1 cellular context compared by ENCODE assay signal in genomic region chr5:168362097-168362885, GRCh38.
TF ChIP-seq lines count a peak whose summit lies in the region.

No MANE protein-coding gene starts in this region.

TF ChIP-seq in HepG2, 621 proteins besides CTCF, POLR2A, EP300 and RAD21 (continued from another document and continues in another):
- TF ChIP-seq, protein P1, sequence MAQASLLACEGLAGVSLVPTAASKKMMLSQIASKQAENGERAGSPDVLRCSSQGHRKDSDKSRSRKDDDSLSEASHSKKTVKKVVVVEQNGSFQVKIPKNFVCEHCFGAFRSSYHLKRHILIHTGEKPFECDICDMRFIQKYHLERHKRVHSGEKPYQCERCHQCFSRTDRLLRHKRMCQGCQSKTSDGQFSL (CRISPR knock-in tag; IDR thresholded peaks at IDR 0.05) = no peak
- no peak for TF ChIP-seq CBX2 (IDR thresholded peaks at IDR 0.05; ENCODE audit: low read depth, low read length)
- TF ChIP-seq CBX2 (CRISPR knock-in tag; IDR thresholded peaks at IDR 0.05; ENCODE audit: low read depth) = no peak
- no peak for TF ChIP-seq ZNF326 (CRISPR knock-in tag; IDR thresholded peaks at IDR 0.05; ENCODE audit: borderline replicate concordance)
- no peak for TF ChIP-seq ZNF746 (CRISPR knock-in tag; IDR thresholded peaks at IDR 0.05)
- peak; percentile 25; the same call in 1 of the 2 replicates for TF ChIP-seq NR2C2 (CRISPR knock-in tag; IDR thresholded peaks at IDR 0.05; ENCODE audit: borderline replicate concordance)
- TF ChIP-seq ZNF513 (CRISPR knock-in tag; conservative IDR thresholded peaks at IDR 0.05) = no peak
- TF ChIP-seq YEATS4 (CRISPR knock-in tag; IDR thresholded peaks at IDR 0.05; ENCODE audit: borderline replicate concordance) = no peak
- TF ChIP-seq ZBTB7A (CRISPR knock-in tag; IDR thresholded peaks at IDR 0.05) = no peak
- peak; percentile 21; the same call in 1 of the 2 replicates for TF ChIP-seq PRMT3 (CRISPR knock-in tag; IDR thresholded peaks at IDR 0.05; ENCODE audit: borderline replicate concordance, low read depth)
- TF ChIP-seq CC2D1A (CRISPR knock-in tag; IDR thresholded peaks at IDR 0.05) = peak; percentile 65; the same call in 1 of the 2 replicates
- TF ChIP-seq SIX4 (CRISPR knock-in tag; IDR thresholded peaks at IDR 0.05) = peak; percentile 38; the same call in 1 of the 2 replicates
- no peak for TF ChIP-seq ZNF136 (CRISPR knock-in tag; IDR thresholded peaks at IDR 0.05; ENCODE audit: low read depth)
- no peak for TF ChIP-seq TFDP2 (CRISPR knock-in tag; IDR thresholded peaks at IDR 0.05)
- no peak for TF ChIP-seq ZNF230 (CRISPR knock-in tag; IDR thresholded peaks at IDR 0.05)
- TF ChIP-seq, protein P2, sequence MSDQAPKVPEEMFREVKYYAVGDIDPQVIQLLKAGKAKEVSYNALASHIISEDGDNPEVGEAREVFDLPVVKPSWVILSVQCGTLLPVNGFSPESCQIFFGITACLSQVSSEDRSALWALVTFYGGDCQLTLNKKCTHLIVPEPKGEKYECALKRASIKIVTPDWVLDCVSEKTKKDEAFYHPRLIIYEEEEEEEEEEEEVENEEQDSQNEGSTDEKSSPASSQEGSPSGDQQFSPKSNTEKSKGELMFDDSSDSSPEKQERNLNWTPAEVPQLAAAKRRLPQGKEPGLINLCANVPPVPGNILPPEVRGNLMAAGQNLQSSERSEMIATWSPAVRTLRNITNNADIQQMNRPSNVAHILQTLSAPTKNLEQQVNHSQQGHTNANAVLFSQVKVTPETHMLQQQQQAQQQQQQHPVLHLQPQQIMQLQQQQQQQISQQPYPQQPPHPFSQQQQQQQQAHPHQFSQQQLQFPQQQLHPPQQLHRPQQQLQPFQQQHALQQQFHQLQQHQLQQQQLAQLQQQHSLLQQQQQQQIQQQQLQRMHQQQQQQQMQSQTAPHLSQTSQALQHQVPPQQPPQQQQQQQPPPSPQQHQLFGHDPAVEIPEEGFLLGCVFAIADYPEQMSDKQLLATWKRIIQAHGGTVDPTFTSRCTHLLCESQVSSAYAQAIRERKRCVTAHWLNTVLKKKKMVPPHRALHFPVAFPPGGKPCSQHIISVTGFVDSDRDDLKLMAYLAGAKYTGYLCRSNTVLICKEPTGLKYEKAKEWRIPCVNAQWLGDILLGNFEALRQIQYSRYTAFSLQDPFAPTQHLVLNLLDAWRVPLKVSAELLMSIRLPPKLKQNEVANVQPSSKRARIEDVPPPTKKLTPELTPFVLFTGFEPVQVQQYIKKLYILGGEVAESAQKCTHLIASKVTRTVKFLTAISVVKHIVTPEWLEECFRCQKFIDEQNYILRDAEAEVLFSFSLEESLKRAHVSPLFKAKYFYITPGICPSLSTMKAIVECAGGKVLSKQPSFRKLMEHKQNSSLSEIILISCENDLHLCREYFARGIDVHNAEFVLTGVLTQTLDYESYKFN (CRISPR knock-in tag; conservative IDR thresholded peaks at IDR 0.05) = peak; percentile 93
- no peak for TF ChIP-seq BRD4 (CRISPR knock-in tag; IDR thresholded peaks at IDR 0.05)
- no peak for TF ChIP-seq ARNT (IDR thresholded peaks at IDR 0.05)
- no peak for TF ChIP-seq NFKBIZ (CRISPR knock-in tag; IDR thresholded peaks at IDR 0.05)
- TF ChIP-seq THAP11 (CRISPR knock-in tag; IDR thresholded peaks at IDR 0.05) = peak; percentile 42; the same call in 1 of the 2 replicates
- no peak for TF ChIP-seq RFX5 (IDR thresholded peaks at IDR 0.05; ENCODE audit: low read depth, low read length)
- no peak for TF ChIP-seq ISX (CRISPR knock-in tag; conservative IDR thresholded peaks at IDR 0.05)
- TF ChIP-seq LCORL (IDR thresholded peaks at IDR 0.05) = no peak
- TF ChIP-seq LCORL (CRISPR knock-in tag; IDR thresholded peaks at IDR 0.05) = peak; percentile 92
- TF ChIP-seq ZBTB1 (CRISPR knock-in tag; IDR thresholded peaks at IDR 0.05; ENCODE audit: borderline replicate concordance) = no peak
- peak; percentile 22; the same call in 1 of the 2 replicates for TF ChIP-seq GFI1 (CRISPR knock-in tag; IDR thresholded peaks at IDR 0.05; ENCODE audit: borderline replicate concordance)
- TF ChIP-seq POGZ (CRISPR knock-in tag; IDR thresholded peaks at IDR 0.05) = peak; percentile 70
- TF ChIP-seq PHF5A (CRISPR knock-in tag; IDR thresholded peaks at IDR 0.05; ENCODE audit: low read depth, unreplicated experiment) = peak; percentile 81
- no peak; the same call in 1 of the 2 replicates for TF ChIP-seq MIER2 (CRISPR knock-in tag; IDR thresholded peaks at IDR 0.05)
- no peak; the same call in 1 of the 2 replicates for TF ChIP-seq MEIS1 (CRISPR knock-in tag; IDR thresholded peaks at IDR 0.05; ENCODE audit: borderline replicate concordance)
- no peak for TF ChIP-seq CBFB (CRISPR knock-in tag; IDR thresholded peaks at IDR 0.05)
- peak; percentile 60 for TF ChIP-seq CREM (IDR thresholded peaks at IDR 0.05)
- TF ChIP-seq CREM (CRISPR knock-in tag; IDR thresholded peaks at IDR 0.05) = no peak
- TF ChIP-seq ZNF781 (CRISPR knock-in tag; IDR thresholded peaks at IDR 0.05; ENCODE audit: borderline replicate concordance, not compliant biosample characterization) = no peak
- TF ChIP-seq NONO (IDR thresholded peaks at IDR 0.05) = no peak
- TF ChIP-seq NONO (CRISPR knock-in tag; conservative IDR thresholded peaks at IDR 0.05) = 0 out of 2 replicates have a peak, but pooled peaks have one; percentile 37
- TF ChIP-seq, protein P3, sequence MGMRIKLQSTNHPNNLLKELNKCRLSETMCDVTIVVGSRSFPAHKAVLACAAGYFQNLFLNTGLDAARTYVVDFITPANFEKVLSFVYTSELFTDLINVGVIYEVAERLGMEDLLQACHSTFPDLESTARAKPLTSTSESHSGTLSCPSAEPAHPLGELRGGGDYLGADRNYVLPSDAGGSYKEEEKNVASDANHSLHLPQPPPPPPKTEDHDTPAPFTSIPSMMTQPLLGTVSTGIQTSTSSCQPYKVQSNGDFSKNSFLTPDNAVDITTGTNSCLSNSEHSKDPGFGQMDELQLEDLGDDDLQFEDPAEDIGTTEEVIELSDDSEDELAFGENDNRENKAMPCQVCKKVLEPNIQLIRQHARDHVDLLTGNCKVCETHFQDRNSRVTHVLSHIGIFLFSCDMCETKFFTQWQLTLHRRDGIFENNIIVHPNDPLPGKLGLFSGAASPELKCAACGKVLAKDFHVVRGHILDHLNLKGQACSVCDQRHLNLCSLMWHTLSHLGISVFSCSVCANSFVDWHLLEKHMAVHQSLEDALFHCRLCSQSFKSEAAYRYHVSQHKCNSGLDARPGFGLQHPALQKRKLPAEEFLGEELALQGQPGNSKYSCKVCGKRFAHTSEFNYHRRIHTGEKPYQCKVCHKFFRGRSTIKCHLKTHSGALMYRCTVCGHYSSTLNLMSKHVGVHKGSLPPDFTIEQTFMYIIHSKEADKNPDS (CRISPR knock-in tag; IDR thresholded peaks at IDR 0.05) = no peak
- TF ChIP-seq SMAD1 (CRISPR knock-in tag; IDR thresholded peaks at IDR 0.05; ENCODE audit: borderline replicate concordance, low read depth) = no peak
- peak; percentile 71 for TF ChIP-seq HDAC1 (CRISPR knock-in tag; IDR thresholded peaks at IDR 0.05)
- TF ChIP-seq ZNF24 (IDR thresholded peaks at IDR 0.05) = no peak
- peak; percentile 67 for TF ChIP-seq ASH2L (IDR thresholded peaks at IDR 0.05; ENCODE audit: insufficient read length, low read depth, low read length)
- no peak for TF ChIP-seq ZFYVE20 (CRISPR knock-in tag; IDR thresholded peaks at IDR 0.05; ENCODE audit: borderline replicate concordance, low read depth)
- no peak for TF ChIP-seq ZNF530 (CRISPR knock-in tag; IDR thresholded peaks at IDR 0.05; ENCODE audit: low read depth)
- peak; percentile 55; the same call in 1 of the 2 replicates for TF ChIP-seq ZNF335 (CRISPR knock-in tag; IDR thresholded peaks at IDR 0.05)
- TF ChIP-seq, protein P4, sequence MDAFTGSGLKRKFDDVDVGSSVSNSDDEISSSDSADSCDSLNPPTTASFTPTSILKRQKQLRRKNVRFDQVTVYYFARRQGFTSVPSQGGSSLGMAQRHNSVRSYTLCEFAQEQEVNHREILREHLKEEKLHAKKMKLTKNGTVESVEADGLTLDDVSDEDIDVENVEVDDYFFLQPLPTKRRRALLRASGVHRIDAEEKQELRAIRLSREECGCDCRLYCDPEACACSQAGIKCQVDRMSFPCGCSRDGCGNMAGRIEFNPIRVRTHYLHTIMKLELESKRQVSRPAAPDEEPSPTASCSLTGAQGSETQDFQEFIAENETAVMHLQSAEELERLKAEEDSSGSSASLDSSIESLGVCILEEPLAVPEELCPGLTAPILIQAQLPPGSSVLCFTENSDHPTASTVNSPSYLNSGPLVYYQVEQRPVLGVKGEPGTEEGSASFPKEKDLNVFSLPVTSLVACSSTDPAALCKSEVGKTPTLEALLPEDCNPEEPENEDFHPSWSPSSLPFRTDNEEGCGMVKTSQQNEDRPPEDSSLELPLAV (CRISPR knock-in tag; conservative IDR thresholded peaks at IDR 0.05; ENCODE audit: low read depth) = no peak
- TF ChIP-seq PHB2 (IDR thresholded peaks at IDR 0.05; ENCODE audit: partially characterized antibody) = no peak
- TF ChIP-seq MLLT10 (CRISPR knock-in tag; IDR thresholded peaks at IDR 0.05) = no peak
- TF ChIP-seq GPN1 (CRISPR knock-in tag; IDR thresholded peaks at IDR 0.05; ENCODE audit: borderline replicate concordance) = no peak
- TF ChIP-seq FOXM1 (CRISPR knock-in tag; IDR thresholded peaks at IDR 0.05) = no peak
- no peak for TF ChIP-seq DNMT1 (CRISPR knock-in tag; IDR thresholded peaks at IDR 0.05)
- TF ChIP-seq, protein P5, sequence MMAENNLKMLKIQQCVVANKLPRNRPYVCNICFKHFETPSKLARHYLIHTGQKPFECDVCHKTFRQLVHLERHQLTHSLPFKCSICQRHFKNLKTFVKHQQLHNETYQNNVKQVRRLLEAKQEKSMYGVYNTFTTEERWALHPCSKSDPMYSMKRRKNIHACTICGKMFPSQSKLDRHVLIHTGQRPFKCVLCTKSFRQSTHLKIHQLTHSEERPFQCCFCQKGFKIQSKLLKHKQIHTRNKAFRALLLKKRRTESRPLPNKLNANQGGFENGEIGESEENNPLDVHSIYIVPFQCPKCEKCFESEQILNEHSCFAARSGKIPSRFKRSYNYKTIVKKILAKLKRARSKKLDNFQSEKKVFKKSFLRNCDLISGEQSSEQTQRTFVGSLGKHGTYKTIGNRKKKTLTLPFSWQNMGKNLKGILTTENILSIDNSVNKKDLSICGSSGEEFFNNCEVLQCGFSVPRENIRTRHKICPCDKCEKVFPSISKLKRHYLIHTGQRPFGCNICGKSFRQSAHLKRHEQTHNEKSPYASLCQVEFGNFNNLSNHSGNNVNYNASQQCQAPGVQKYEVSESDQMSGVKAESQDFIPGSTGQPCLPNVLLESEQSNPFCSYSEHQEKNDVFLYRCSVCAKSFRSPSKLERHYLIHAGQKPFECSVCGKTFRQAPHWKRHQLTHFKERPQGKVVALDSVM (CRISPR knock-in tag; IDR thresholded peaks at IDR 0.05) = no peak
- TF ChIP-seq MED13 (CRISPR knock-in tag; IDR thresholded peaks at IDR 0.05) = no peak
- no peak for TF ChIP-seq ZNF564 (CRISPR knock-in tag; IDR thresholded peaks at IDR 0.05)
- no peak for TF ChIP-seq SALL2 (CRISPR knock-in tag; IDR thresholded peaks at IDR 0.05)
- TF ChIP-seq SAP130 (CRISPR knock-in tag; IDR thresholded peaks at IDR 0.05; ENCODE audit: low read depth) = peak; percentile 85
- TF ChIP-seq ZNF674 (CRISPR knock-in tag; IDR thresholded peaks at IDR 0.05; ENCODE audit: low read depth) = no peak
- peak; percentile 71 for TF ChIP-seq ERF (CRISPR knock-in tag; IDR thresholded peaks at IDR 0.05)
- 0 out of 2 replicates have a peak, but pooled peaks have one; percentile 30 for TF ChIP-seq ZNF414 (CRISPR knock-in tag; IDR thresholded peaks at IDR 0.05)
- no peak for TF ChIP-seq SRY (CRISPR knock-in tag; IDR thresholded peaks at IDR 0.05)
- no peak for TF ChIP-seq ZNF44 (CRISPR knock-in tag; IDR thresholded peaks at IDR 0.05)
- no peak for TF ChIP-seq FLYWCH1 (CRISPR knock-in tag; IDR thresholded peaks at IDR 0.05)
- no peak for TF ChIP-seq STAT5B (CRISPR knock-in tag; IDR thresholded peaks at IDR 0.05)
- TF ChIP-seq MATR3 (CRISPR knock-in tag; IDR thresholded peaks at IDR 0.05) = no peak
- no peak for TF ChIP-seq TAF15 (IDR thresholded peaks at IDR 0.05; ENCODE audit: low read depth, low read length, poor library complexity, severe bottlenecking)
- TF ChIP-seq RARA (CRISPR knock-in tag; IDR thresholded peaks at IDR 0.05) = peak; percentile 71
